ENCODE assay signal across 25 cellular contexts in genomic region chr18:54233228-54233625, GRCh38. TPM values are rescaled to one million over a fixed set of nuclear protein-coding genes. Genes with fewer than 3 reads are reported as not detected.
A peak's percentile ranks its signal among the peaks of the same experiment; 100 is the strongest.
DNase-seq lines count a peak whose midpoint lies in the region; ATAC-seq and TF ChIP-seq lines count a peak whose summit lies in the region.
"Had no signal": no experiment of that assay in that cellular context is flagged by ENCODE, and none has a peak within 500 bp of the region (broad histone marks: within the 10 kb centered on the region; RNA-seq: fewer than 3 reads in every experiment).

No MANE protein-coding gene starts in this region.

- no peaks in the 10 kb centered on the region for H3K27me3 ChIP-seq in A673 (replicated peaks; ENCODE audit: insufficient read depth, low read depth, low read length, poor library complexity)
- no peaks in the 10 kb centered on the region for H3K27me3 ChIP-seq in mammary epithelial cell (ENCODE audit: insufficient read depth, low read length)
- H3K27me3 ChIP-seq: BLaER1, brain microvascular endothelial cell, stomach, tibial nerve had no signal

- intact Hi-C loops in A673 (cut with micrococcal nuclease; ENCODE audit: unreplicated experiment): no loop called here
- intact Hi-C loops in mammary epithelial cell (cut with micrococcal nuclease): no loop called here

- no TSS peak for BruUV-seq in A673 (replicated peaks; lab: Mats Ljungman, UMichigan)
- no TSS peak for BruUV-seq in mammary epithelial cell (replicated peaks; lab: Mats Ljungman, UMichigan)

- H4K20me1 ChIP-seq in mammary epithelial cell (ENCODE audit: insufficient read depth, low read length): no peaks in the 10 kb centered on the region
- H4K20me1 ChIP-seq: BLaER1 had no signal

- no peak for DNase-seq in A673 (ENCODE audit: low spot score)
- peak; percentile 43 for DNase-seq in LHCN-M2 (ENCODE audit: low read depth)
- peak; percentile 86 for DNase-seq in mammary epithelial cell
- DNase-seq in foreskin fibroblast: peak; percentile 23 to 31
- no peak for DNase-seq in iPS-NIHi11 (ENCODE audit: low spot score)
- no peak for DNase-seq in GM20000 (ENCODE audit: low spot score)
- DNase-seq: activated CD4-positive, alpha-beta memory T cell treated with anti-CD3 and anti-CD28 coated beads, Interleukin-2, amount 10 ng/mL, durations not matched to agents 7 days and 5 days; activated naive CD4-positive, alpha-beta T cell treated with anti-CD3 and anti-CD28 coated beads, Interleukin-2, amount 50 U/mL, for 16 hours; amniotic stem cell; brain microvascular endothelial cell; DMS53; effector memory CD8-positive, alpha-beta T cell; kidney; lower lobe of right lung; mucosa of descending colon; NCI-H748 treated with DMSO at 0.1 percent for 48 hours; RPMI8226; stimulated activated CD4-positive, alpha-beta T cell treated with anti-CD3 and anti-CD28 coated beads, Interleukin-1b, Interleukin-23, amount 100 ng/mL, for 48 hours; stomach had no signal

- H3K9me3 ChIP-seq in A673 (ENCODE audit: low read depth, low read length, poor library complexity, severe bottlenecking) (no peaks in the 10 kb centered on the region), mammary epithelial cell (replicated peaks; ENCODE audit: insufficient read depth, low read length) (no peaks in the 10 kb centered on the region)
- H3K9me3 ChIP-seq: BLaER1, lower lobe of right lung, mucosa of descending colon, stomach, tibial nerve had no signal

- H3K4me3 ChIP-seq in A673 (ENCODE audit: low read depth, low read length, poor library complexity, severe bottlenecking) (no peak overlapping the region), mammary epithelial cell (replicated peaks in 1 of 3; ENCODE audit: insufficient read depth in 1 of 3, low read depth in 2 of 3, low read length in 3 of 3) (no peak overlapping the region), foreskin fibroblast (ENCODE audit: low read depth in 1 of 2, low read length in 2 of 2) (no peak overlapping the region)
- H3K4me3 ChIP-seq: BLaER1, lower lobe of right lung, mucosa of descending colon, smooth muscle cell, stomach, tibial nerve had no signal

- dilution Hi-C loops in mammary epithelial cell (cut with HindIII; ENCODE audit: low sequenced_read_pairs): no loop called here

- POLR2A ChIA-PET in A673 (lab: Charles Lee; ENCODE audit: low non-redundant PET): no interaction called here

- no peaks in the 10 kb centered on the region for H3K79me2 ChIP-seq in mammary epithelial cell (ENCODE audit: insufficient read depth, low read length)

- 39% methylated on average over 3 of the region's 3 CpGs for WGBS in mammary epithelial cell (ENCODE audit: low coverage, missing lambda C conversion rate)

- H3K27ac ChIP-seq in A673 (ENCODE audit: low read depth, low read length, poor library complexity, severe bottlenecking) (no peak overlapping the region), mammary epithelial cell (ENCODE audit: insufficient read depth, low read depth, low read length) (no peak overlapping the region)
- H3K27ac ChIP-seq: BLaER1, brain microvascular endothelial cell, lower lobe of right lung, stomach, tibial nerve had no signal

- CTCF ChIA-PET in A673 (lab: Charles Lee): interaction anchor here (0.5 kb wide), 1 partner anchor 52 kb away, joined by 7 read pairs; no protein-coding TSS in a partner anchor
- CTCF ChIA-PET in mammary epithelial cell (lab: Charles Lee; ENCODE audit: low non-redundant PET): interaction anchor here (0.7 kb wide), 1 partner anchor 17 kb away, joined by 6 read pairs; no protein-coding TSS in a partner anchor

- no peak overlapping the region for H3K4me2 ChIP-seq in mammary epithelial cell (ENCODE audit: insufficient read depth, low read depth, low read length)
- H3K4me2 ChIP-seq: BLaER1, smooth muscle cell had no signal

- in situ Hi-C loops in mammary epithelial cell (cut with MboI; ENCODE audit: low sequenced_read_pairs in 2 of 2): no loop called here

- peak overlapping the region; percentile 9 for H2AFZ ChIP-seq in mammary epithelial cell (ENCODE audit: low read depth, low read length)

- no peaks in the 10 kb centered on the region for H3K4me1 ChIP-seq in A673 (ENCODE audit: insufficient read depth, low read length, poor library complexity, severe bottlenecking)
- H3K4me1 ChIP-seq in mammary epithelial cell (ENCODE audit: insufficient read depth, low read length): peaks cover 9% of the 10 kb centered on the region
- H3K4me1 ChIP-seq: BLaER1, lower lobe of right lung, stomach had no signal

- TF ChIP-seq CTCF in A673 (conservative IDR thresholded peaks at IDR 0.05; ENCODE audit: low read depth, low read length) (0 out of 2 replicates have a peak, but pooled peaks have one; percentile 2), mammary epithelial cell (conservative IDR thresholded peaks at IDR 0.05 in 1 of 2, IDR thresholded peaks at IDR 0.05 in 1 of 2; ENCODE audit: extremely low read depth in 1 of 2, insufficient read depth in 1 of 2, low read depth in 1 of 2, low read length in 2 of 2) (no peak), foreskin fibroblast (IDR thresholded peaks at IDR 0.05; ENCODE audit: low read depth, low read length) (no peak), GM20000 (IDR thresholded peaks at IDR 0.05; ENCODE audit: extremely low read depth, missing control alignments) (no peak)

- no peaks in the 10 kb centered on the region for H3K36me3 ChIP-seq in A673 (ENCODE audit: insufficient read depth, low read length, poor library complexity, severe bottlenecking)
- H3K36me3 ChIP-seq in mammary epithelial cell (ENCODE audit: insufficient read depth, low read length): no peaks in the 10 kb centered on the region
- H3K36me3 ChIP-seq: BLaER1, brain microvascular endothelial cell, lower lobe of right lung, stomach, tibial nerve had no signal

- no peak overlapping the region for H3K9ac ChIP-seq in mammary epithelial cell (ENCODE audit: insufficient read depth, low read length)
- H3K9ac ChIP-seq: BLaER1 had no signal

- ATAC-seq in GM19463 (IDR thresholded peaks at IDR 0.05; ENCODE audit: unreplicated experiment): no peak
- no peak for ATAC-seq in HG02981 (IDR thresholded peaks at IDR 0.05; ENCODE audit: unreplicated experiment)
- ATAC-seq: activated T-helper 17 cell treated with anti-CD3 and anti-CD28 coated beads, Interleukin-2, amount 50 U/mL, for 72 hours; effector memory CD8-positive, alpha-beta T cell; lower lobe of right lung; mucosa of descending colon had no signal

RNA-seq across cellular contexts. Expression of gene MBD2, which starts 8.8 kb away (rescaled TPM):
- total RNA-seq in A673 (2021) (79.7 and 86.7 TPM in 2 replicates), LHCN-M2 (2014; rRNA removed) (24.9 and 28.5 TPM in 2 replicates), mammary epithelial cell (100 to 1,000 TPM in 1 of 2 donors, 10 to 100 TPM in 1; 31.3 to 136 TPM)
- 28.6 TPM for polyA plus RNA-seq in LHCN-M2 (2012)
- 37.9 TPM for polyA plus RNA-seq in mammary epithelial cell
- 122 TPM for polyA minus RNA-seq in mammary epithelial cell

RNA-seq across cellular contexts. Expression of gene POLI, which starts 36.1 kb away (rescaled TPM):
- total RNA-seq in A673 (2021) (33.6 and 35.6 TPM in 2 replicates), LHCN-M2 (2014; rRNA removed) (18.8 and 21.2 TPM in 2 replicates), mammary epithelial cell (10 to 100 TPM; 23.3 to 27.5 TPM)
- polyA plus RNA-seq in LHCN-M2 (2012): 5.5 TPM
- polyA plus RNA-seq in mammary epithelial cell: 4.2 TPM
- polyA minus RNA-seq in mammary epithelial cell: 2.3 TPM

Comparison
In these comparisons a context has a peak if more than half of its experiments do, and no peak if none do; other contexts are left out.
1. DNase-seq: peak in LHCN-M2 (single experiment), mammary epithelial cell (single experiment) and foreskin fibroblast (2 of 2); none in A673 (single experiment), iPS-NIHi11 (single experiment) and GM20000 (single experiment).